8 cellular contexts compared by ENCODE assay signal in the genomic region with DNA sequence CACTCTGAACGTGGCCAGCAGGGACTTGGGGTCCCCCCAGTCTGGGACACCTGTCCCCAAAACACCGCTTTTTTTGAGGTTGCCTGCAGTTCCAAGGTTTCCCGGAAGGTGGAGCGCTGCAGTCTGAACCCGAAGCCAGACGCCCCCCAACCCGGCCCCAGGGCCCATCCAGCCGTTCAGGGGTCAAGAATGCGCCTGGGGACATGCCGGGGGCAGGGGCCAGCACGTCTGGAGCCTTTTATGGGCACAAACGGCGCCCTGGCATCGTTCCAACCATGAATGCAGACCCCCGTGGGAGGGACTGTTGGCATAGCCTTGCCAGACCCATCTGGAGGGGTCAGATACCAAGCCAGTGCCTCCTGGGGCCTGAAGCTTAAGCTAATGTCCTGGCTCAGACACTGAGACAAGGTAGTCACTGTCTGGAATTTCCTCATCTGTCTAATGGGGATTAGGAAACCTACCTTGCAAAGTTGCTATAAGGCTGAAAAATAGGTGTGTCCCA. TPM values are rescaled to one million over a fixed set of nuclear protein-coding genes. Genes with fewer than 3 reads are reported as not detected.
A peak's percentile ranks its signal among the peaks of the same experiment; 100 is the strongest.
DNase-seq lines count a peak whose midpoint lies in the region; ATAC-seq and TF ChIP-seq lines count a peak whose summit lies in the region.

No MANE protein-coding gene starts in this region.

- ATAC-seq in GM21381 (IDR thresholded peaks at IDR 0.05; ENCODE audit: unreplicated experiment), result no peak

- TF ChIP-seq POLR2A in esophagus squamous epithelium (IDR thresholded peaks at IDR 0.05), result no peak

- peak overlapping the region; percentile 56 to 76 (median 68) for H3K27ac ChIP-seq in esophagus squamous epithelium

- peak; percentile 43 for DNase-seq in CD1c-positive myeloid dendritic cell (ENCODE audit: extremely low spot score)
- DNase-seq in activated T-cell treated with anti-CD3 and anti-CD28 coated beads for 1 hour (ENCODE audit: low read depth), result peak; percentile 52
- no peak for DNase-seq in esophagus squamous epithelium (lab: John Stamatoyannopoulos, UW)
- DNase-seq in stimulated activated CD4-positive, alpha-beta T cell treated with anti-CD3 and anti-CD28 coated beads, Interleukin-1b, Interleukin-23, amount 100 ng/mL, for 24 hours (ENCODE audit: low read depth in 4 of 4, low spot score in 1 of 4), result peak in 3 of 4 experiments; percentile 20 to 52 (median 44)
- no peak for DNase-seq in NCI-H510A treated with DMSO at 0.1 percent for 48 hours (lab: John Stamatoyannopoulos, UW)
- no peak for DNase-seq in RKO (ENCODE audit: low spot score)

- 4% methylated on average over 5 of the region's 15 CpGs; no CpG with 5 or more reads in 1 of the 2 donors for WGBS in esophagus squamous epithelium, 2 donors

- TF ChIP-seq EP300 in Ishikawa (IDR thresholded peaks at IDR 0.05; ENCODE audit: borderline replicate concordance), result peak; percentile 38; the same call in 1 of the 2 replicates

- H3K4me3 ChIP-seq in esophagus squamous epithelium, result no peak overlapping the region

- peaks cover 0 to 19% (median 3%) of the 10 kb centered on the region in 3 donors for H3K36me3 ChIP-seq in esophagus squamous epithelium

- peaks cover 17 to 72% (median 18%) of the 10 kb centered on the region in 3 donors for H3K4me1 ChIP-seq in esophagus squamous epithelium

- H3K27me3 ChIP-seq in esophagus squamous epithelium, result peaks cover 0 to 68% (median 2%) of the 10 kb centered on the region in 4 donors

- no peaks in the 10 kb centered on the region for H3K9me3 ChIP-seq in esophagus squamous epithelium

- TF ChIP-seq CTCF in esophagus squamous epithelium (IDR thresholded peaks at IDR 0.05), result peak in 5 of 6 experiments; percentile 29 to 59 (median 54)

- no peak for TF ChIP-seq RAD21 in Ishikawa (IDR thresholded peaks at IDR 0.05; ENCODE audit: low read depth)

- intact Hi-C loops in esophagus squamous epithelium (cut with DNase I), result loop anchor here (5.0 kb wide), 1 partner anchor 42 kb away; no protein-coding TSS in a partner anchor

TF ChIP-seq in Ishikawa, 13 proteins besides CTCF, POLR2A, EP300 and RAD21:
- TF ChIP-seq TEAD4 (IDR thresholded peaks at IDR 0.05), result no peak
- TF ChIP-seq TAF1 (IDR thresholded peaks at IDR 0.05; ENCODE audit: low read depth), result no peak
- TF ChIP-seq TCF12 (IDR thresholded peaks at IDR 0.05; ENCODE audit: low read depth), result no peak
- TF ChIP-seq, protein P1, sequence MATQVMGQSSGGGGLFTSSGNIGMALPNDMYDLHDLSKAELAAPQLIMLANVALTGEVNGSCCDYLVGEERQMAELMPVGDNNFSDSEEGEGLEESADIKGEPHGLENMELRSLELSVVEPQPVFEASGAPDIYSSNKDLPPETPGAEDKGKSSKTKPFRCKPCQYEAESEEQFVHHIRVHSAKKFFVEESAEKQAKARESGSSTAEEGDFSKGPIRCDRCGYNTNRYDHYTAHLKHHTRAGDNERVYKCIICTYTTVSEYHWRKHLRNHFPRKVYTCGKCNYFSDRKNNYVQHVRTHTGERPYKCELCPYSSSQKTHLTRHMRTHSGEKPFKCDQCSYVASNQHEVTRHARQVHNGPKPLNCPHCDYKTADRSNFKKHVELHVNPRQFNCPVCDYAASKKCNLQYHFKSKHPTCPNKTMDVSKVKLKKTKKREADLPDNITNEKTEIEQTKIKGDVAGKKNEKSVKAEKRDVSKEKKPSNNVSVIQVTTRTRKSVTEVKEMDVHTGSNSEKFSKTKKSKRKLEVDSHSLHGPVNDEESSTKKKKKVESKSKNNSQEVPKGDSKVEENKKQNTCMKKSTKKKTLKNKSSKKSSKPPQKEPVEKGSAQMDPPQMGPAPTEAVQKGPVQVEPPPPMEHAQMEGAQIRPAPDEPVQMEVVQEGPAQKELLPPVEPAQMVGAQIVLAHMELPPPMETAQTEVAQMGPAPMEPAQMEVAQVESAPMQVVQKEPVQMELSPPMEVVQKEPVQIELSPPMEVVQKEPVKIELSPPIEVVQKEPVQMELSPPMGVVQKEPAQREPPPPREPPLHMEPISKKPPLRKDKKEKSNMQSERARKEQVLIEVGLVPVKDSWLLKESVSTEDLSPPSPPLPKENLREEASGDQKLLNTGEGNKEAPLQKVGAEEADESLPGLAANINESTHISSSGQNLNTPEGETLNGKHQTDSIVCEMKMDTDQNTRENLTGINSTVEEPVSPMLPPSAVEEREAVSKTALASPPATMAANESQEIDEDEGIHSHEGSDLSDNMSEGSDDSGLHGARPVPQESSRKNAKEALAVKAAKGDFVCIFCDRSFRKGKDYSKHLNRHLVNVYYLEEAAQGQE (IDR thresholded peaks at IDR 0.05; ENCODE audit: low read depth), result no peak
- TF ChIP-seq CREB1 (IDR thresholded peaks at IDR 0.05; ENCODE audit: low read depth), result no peak
- TF ChIP-seq ZBTB7A (IDR thresholded peaks at IDR 0.05; ENCODE audit: low read depth), result peak; percentile 82
- TF ChIP-seq, protein P2, sequence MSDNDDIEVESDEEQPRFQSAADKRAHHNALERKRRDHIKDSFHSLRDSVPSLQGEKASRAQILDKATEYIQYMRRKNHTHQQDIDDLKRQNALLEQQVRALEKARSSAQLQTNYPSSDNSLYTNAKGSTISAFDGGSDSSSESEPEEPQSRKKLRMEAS (IDR thresholded peaks at IDR 0.05), result no peak
- TF ChIP-seq FOXM1 (IDR thresholded peaks at IDR 0.05; ENCODE audit: borderline replicate concordance, low read depth), result no peak
- TF ChIP-seq NFIC (IDR thresholded peaks at IDR 0.05), result peak; percentile 60
- no peak for TF ChIP-seq EGR1 (IDR thresholded peaks at IDR 0.05)
- no peak for TF ChIP-seq YY1 (IDR thresholded peaks at IDR 0.05; ENCODE audit: low read depth)
- TF ChIP-seq, protein P3, sequence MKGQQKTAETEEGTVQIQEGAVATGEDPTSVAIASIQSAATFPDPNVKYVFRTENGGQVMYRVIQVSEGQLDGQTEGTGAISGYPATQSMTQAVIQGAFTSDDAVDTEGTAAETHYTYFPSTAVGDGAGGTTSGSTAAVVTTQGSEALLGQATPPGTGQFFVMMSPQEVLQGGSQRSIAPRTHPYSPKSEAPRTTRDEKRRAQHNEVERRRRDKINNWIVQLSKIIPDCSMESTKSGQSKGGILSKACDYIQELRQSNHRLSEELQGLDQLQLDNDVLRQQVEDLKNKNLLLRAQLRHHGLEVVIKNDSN (IDR thresholded peaks at IDR 0.05), result no peak
- no peak for TF ChIP-seq CEBPB (IDR thresholded peaks at IDR 0.05)

RNA-seq across cellular contexts. Expression of a gene that starts 6.9 kb away (rescaled TPM):
- 10 to 100 TPM in 3 of 4 donors, 1 to 10 TPM in 1; 8.9 to 27.2 (median 16.3) TPM for total RNA-seq in esophagus squamous epithelium

RNA-seq across cellular contexts. Expression of a gene that starts 7.2 kb away (rescaled TPM):
- total RNA-seq in esophagus squamous epithelium, result 10 to 100 TPM; 66.2 to 86.9 (median 76.4) TPM

RNA-seq across cellular contexts. Expression of a gene that starts 33.4 kb away (rescaled TPM):
- 10 to 100 TPM; 46.5 to 59.3 (median 51.4) TPM for total RNA-seq in esophagus squamous epithelium

RNA-seq across cellular contexts. Expression of a gene that starts 55.5 kb away (rescaled TPM):
- 10 to 100 TPM; 18.2 to 30.3 (median 23.9) TPM for total RNA-seq in esophagus squamous epithelium

RNA-seq across cellular contexts. Expression of a gene that starts 58.4 kb away (rescaled TPM):
- total RNA-seq in esophagus squamous epithelium, result 10 to 100 TPM in 1 of 4 donors, 1 to 10 TPM in 3; 5.1 to 14.4 (median 6.2) TPM

Comparison
In these comparisons a context has a peak if more than half of its experiments do, and no peak if none do; other contexts are left out.
1. DNase-seq: peak in CD1c-positive myeloid dendritic cell (single experiment), activated T-cell treated with anti-CD3 and anti-CD28 coated beads for 1 hour (single experiment) and stimulated activated CD4-positive, alpha-beta T cell treated with anti-CD3 and anti-CD28 coated beads, Interleukin-1b, Interleukin-23, amount 100 ng/mL, for 24 hours (3 of 4); none in esophagus squamous epithelium (single experiment), NCI-H510A treated with DMSO at 0.1 percent for 48 hours (single experiment) and RKO (single experiment).